Comparison of ENCODE assay signal across 8 cellular contexts in the genomic region with DNA sequence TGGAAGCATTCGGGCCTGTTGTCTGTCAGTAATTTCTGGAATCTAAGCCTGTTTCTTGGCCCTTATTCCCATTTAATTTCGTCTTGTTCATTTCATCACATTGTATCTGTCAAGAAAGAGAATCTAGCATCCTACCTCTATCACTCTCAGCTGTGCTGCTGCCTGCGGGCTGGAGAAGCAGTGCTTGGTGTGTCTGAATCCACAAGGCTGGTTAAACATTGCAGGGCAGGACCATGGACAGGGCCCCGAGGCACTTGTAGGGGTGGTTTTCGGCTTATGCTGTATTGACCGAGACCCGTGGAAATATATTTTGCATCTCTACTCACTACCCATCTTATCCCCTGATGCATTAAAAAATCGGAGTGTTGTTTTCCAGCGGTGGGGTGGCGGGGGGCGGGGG. TPM values are rescaled to one million over a fixed set of nuclear protein-coding genes. Genes with fewer than 3 reads are reported as not detected.
DNase-seq lines count a peak whose midpoint lies in the region; ATAC-seq and TF ChIP-seq lines count a peak whose summit lies in the region.

No MANE protein-coding gene starts in this region.

- dilution Hi-C loops in IMR-90 (cut with HindIII; ENCODE audit: low sequenced_read_pairs, unreplicated experiment): no loop called here

- H3K36me3 ChIP-seq in IMR-90 (ENCODE audit: control insufficient read depth, insufficient read depth, low read length): no peaks in the 10 kb centered on the region

- H3K9me1 ChIP-seq in IMR-90 (ENCODE audit: insufficient read depth, low read length): no peaks in the 10 kb centered on the region

- no peak overlapping the region for H2AK5ac ChIP-seq in IMR-90 (ENCODE audit: low read depth, low read length)

- H3K27me3 ChIP-seq in AG04450 (ENCODE audit: control insufficient read depth, insufficient read depth, low read length): peaks cover 41% of the 10 kb centered on the region
- peaks cover 51% of the 10 kb centered on the region for H3K27me3 ChIP-seq in IMR-90 (ENCODE audit: control insufficient read depth, insufficient read depth, low read length)

- H3K4me3 ChIP-seq in AG04450 (ENCODE audit: low read depth, low read length) (no peak overlapping the region), IMR-90 (ENCODE audit: insufficient read depth, low read depth, low read length) (no peak overlapping the region)

- H4K20me1 ChIP-seq in IMR-90 (ENCODE audit: insufficient read depth, low read length): no peaks in the 10 kb centered on the region; the same call in none of the 2 replicates

- DNase-seq in AG04450 (ENCODE audit: low read depth, low spot score): peak; percentile 57
- DNase-seq in IMR-90: peak; percentile 77
- peak; percentile 50 for DNase-seq in activated T-cell treated with anti-CD3 and anti-CD28 coated beads, Interleukin-2, amount 50 U/mL, for 24 hours
- peak; percentile 14 for DNase-seq in glomerular endothelial cell (ENCODE audit: extremely low read depth, low read depth, low spot score)
- DNase-seq in progenitor cell of endocrine pancreas (ENCODE audit: low spot score, unreplicated experiment): peak; percentile 84
- DNase-seq in activated CD4-positive, CD25-positive, alpha-beta regulatory T cell treated with anti-CD3 and anti-CD28 coated beads, Interleukin-2, amount 50 U/mL, for 72 hours: no peak
- no peak for DNase-seq in DMS53 (lab: John Stamatoyannopoulos, UW)

- H2BK5ac ChIP-seq in IMR-90 (ENCODE audit: low read depth, low read length, poor library complexity, severe bottlenecking): no peak overlapping the region

- H3K27me3 Mint-ChIP-seq in activated T-cell treated with anti-CD3 and anti-CD28 coated beads, Interleukin-2, amount 50 U/mL, for 24 hours: peaks cover 55% of the 10 kb centered on the region
- peaks cover 64% of the 10 kb centered on the region for H3K27me3 Mint-ChIP-seq in progenitor cell of endocrine pancreas

- no peaks in the 10 kb centered on the region for H3K9me3 Mint-ChIP-seq in activated T-cell treated with anti-CD3 and anti-CD28 coated beads, Interleukin-2, amount 50 U/mL, for 24 hours
- no peaks in the 10 kb centered on the region for H3K9me3 Mint-ChIP-seq in progenitor cell of endocrine pancreas (ENCODE audit: low read depth)

- CTCF ChIA-PET in AG04450 (lab: Charles Lee): no interaction called here
- CTCF ChIA-PET in IMR-90 (lab: Yijun Ruan, JAX): no interaction called here

- no peaks in the 10 kb centered on the region for H3K36me3 Mint-ChIP-seq in activated T-cell treated with anti-CD3 and anti-CD28 coated beads, Interleukin-2, amount 50 U/mL, for 24 hours (ENCODE audit: low read depth)
- H3K36me3 Mint-ChIP-seq in progenitor cell of endocrine pancreas (ENCODE audit: insufficient read depth): no peaks in the 10 kb centered on the region

- H2AK9ac ChIP-seq in IMR-90 (replicated peaks; ENCODE audit: low read depth, low read length, poor library complexity): no peak overlapping the region

- no peak for TF ChIP-seq POLR2A in IMR-90 (IDR thresholded peaks at IDR 0.05; ENCODE audit: low read depth, low read length)

- H4K91ac ChIP-seq in IMR-90 (ENCODE audit: insufficient read depth, low read depth, low read length): no peak overlapping the region

- in situ Hi-C loops in IMR-90 (cut with MboI; ENCODE audit: low sequenced_read_pairs): no loop called here

- H2AFZ ChIP-seq in IMR-90 (replicated peaks; ENCODE audit: low read length, poor library complexity): no peak overlapping the region

- H3K23ac ChIP-seq in IMR-90 (ENCODE audit: low read depth, low read length): no peak overlapping the region

- no peak for TF ChIP-seq CTCF in AG04450 (IDR thresholded peaks at IDR 0.05; ENCODE audit: low read depth, low read length)
- TF ChIP-seq CTCF in IMR-90 (conservative IDR thresholded peaks at IDR 0.05; ENCODE audit: low read depth, low read length): no peak
- TF ChIP-seq CTCF in progenitor cell of endocrine pancreas (IDR thresholded peaks at IDR 0.05; ENCODE audit: unreplicated experiment): no peak

- no peak overlapping the region for H3K9ac ChIP-seq in IMR-90 (ENCODE audit: low read depth, low read length)

- 80% methylated on average over 1 of the region's 11 CpGs; no CpG with 5 or more reads in 1 of the 2 experiments for WGBS in IMR-90 (ENCODE audit: extremely low coverage in 2 of 2, insufficient read length in 1 of 2), 2 experiments

- peaks cover 2% of the 10 kb centered on the region; the same call in 1 of the 2 replicates for H3K4me1 ChIP-seq in IMR-90 (ENCODE audit: control insufficient read depth, insufficient read depth, low read length)

- intact Hi-C loops in IMR-90 (cut with micrococcal nuclease): no loop called here

- H3K4me3 Mint-ChIP-seq in activated T-cell treated with anti-CD3 and anti-CD28 coated beads, Interleukin-2, amount 50 U/mL, for 24 hours: no peak overlapping the region
- no peak overlapping the region for H3K4me3 Mint-ChIP-seq in progenitor cell of endocrine pancreas (ENCODE audit: low read depth)

- no peak overlapping the region for H3K27ac ChIP-seq in AG04450 (ENCODE audit: low read depth, low read length)
- H3K27ac ChIP-seq in IMR-90 (ENCODE audit: insufficient read depth, low read length): no peak overlapping the region

- H3K9me3 ChIP-seq in AG04450 (ENCODE audit: control insufficient read depth, insufficient read depth, low read length) (no peaks in the 10 kb centered on the region), IMR-90 (ENCODE audit: control insufficient read depth, insufficient read depth, low read length) (no peaks in the 10 kb centered on the region)

- no peak overlapping the region for H3K14ac ChIP-seq in IMR-90 (replicated peaks; ENCODE audit: low read depth, low read length)

- peaks cover 9% of the 10 kb centered on the region for H3K4me1 Mint-ChIP-seq in activated T-cell treated with anti-CD3 and anti-CD28 coated beads, Interleukin-2, amount 50 U/mL, for 24 hours (ENCODE audit: low read depth)
- no peaks in the 10 kb centered on the region for H3K4me1 Mint-ChIP-seq in progenitor cell of endocrine pancreas (ENCODE audit: low read depth)

- no TSS peak for BruUV-seq in IMR-90 (replicated peaks; lab: Mats Ljungman, UMichigan)

- ATAC-seq in IMR-90 (ENCODE audit: low read depth) (peak; percentile 91), GM21737 (IDR thresholded peaks at IDR 0.05; ENCODE audit: unreplicated experiment) (no peak)

- TF ChIP-seq RAD21 in IMR-90 (IDR thresholded peaks at IDR 0.05; ENCODE audit: low read length): no peak

- H3K79me1 ChIP-seq in IMR-90 (ENCODE audit: low read depth in 1 of 2, low read length in 2 of 2): no peaks in the 10 kb centered on the region

- no peak overlapping the region for H3K4me2 ChIP-seq in IMR-90 (ENCODE audit: low read depth, low read length)

- POLR2A ChIA-PET in AG04450 (lab: Yijun Ruan, JAX): no interaction called here
- POLR2A ChIA-PET in IMR-90 (lab: Charles Lee; ENCODE audit: unreplicated experiment): no interaction called here

- no peak overlapping the region for H3K27ac Mint-ChIP-seq in activated T-cell treated with anti-CD3 and anti-CD28 coated beads, Interleukin-2, amount 50 U/mL, for 24 hours
- H3K27ac Mint-ChIP-seq in progenitor cell of endocrine pancreas: peak overlapping the region; percentile 18

- no peak overlapping the region for H2BK120ac ChIP-seq in IMR-90 (ENCODE audit: low read depth, low read length)

- no peak overlapping the region for H2BK15ac ChIP-seq in IMR-90 (ENCODE audit: low read depth, low read length)

- no peak overlapping the region for H3K56ac ChIP-seq in IMR-90 (ENCODE audit: extremely low read depth, insufficient read depth, low read length)

- H3K4ac ChIP-seq in IMR-90 (ENCODE audit: low read depth, low read length): no peak overlapping the region

- H2BK20ac ChIP-seq in IMR-90 (ENCODE audit: low read depth, low read length): no peak overlapping the region

- no peak overlapping the region for H4K8ac ChIP-seq in IMR-90 (ENCODE audit: low read depth in 2 of 2, low read length in 2 of 2)

- H3K18ac ChIP-seq in IMR-90 (ENCODE audit: low read depth, low read length): no peak overlapping the region

- no peak overlapping the region for H4K5ac ChIP-seq in IMR-90 (ENCODE audit: low read depth, low read length)

TF ChIP-seq in IMR-90, 13 proteins besides CTCF, POLR2A, EP300 and RAD21:
- TF ChIP-seq FOS (IDR thresholded peaks at IDR 0.05; ENCODE audit: low read depth, low read length) (no peak), RCOR1 (IDR thresholded peaks at IDR 0.05; ENCODE audit: insufficient replicate concordance, low read length) (peak; percentile 73)

RNA-seq across cellular contexts. Expression of a gene that starts 3.1 kb away (rescaled TPM):
- 0.32 and 0.58 TPM in 2 replicates for polyA plus RNA-seq in AG04450 (2011; rRNA removed)
- 0.30 and 2.2 TPM in 2 replicates for polyA minus RNA-seq in AG04450 (2011; rRNA and poly(A)+ RNA removed)
- total RNA-seq in IMR-90 (2012; rRNA removed): 1.1 and 1.4 TPM in 2 replicates
- polyA plus RNA-seq in IMR-90 (2012; rRNA removed): 0.59 and 0.68 TPM in 2 replicates
- polyA plus RNA-seq in IMR-90 (2012; cell fraction: cytosol; rRNA removed): 0.60 and 0.84 TPM in 2 replicates
- 0.57 and 0.62 TPM in 2 replicates for polyA plus RNA-seq in IMR-90 (2012; cell fraction: nucleus; rRNA removed; ENCODE audit: low replicate concordance)
- total RNA-seq in glomerular endothelial cell: 1.2 TPM in 1 of 2 replicates, not detected in the other
- total RNA-seq in progenitor cell of endocrine pancreas: 65.5 and 66.1 TPM in 2 replicates

Comparison
In these comparisons a context has a peak if more than half of its experiments do, and no peak if none do; other contexts are left out.
1. DNase-seq: peak in AG04450 (single experiment), IMR-90 (single experiment), activated T-cell treated with anti-CD3 and anti-CD28 coated beads, Interleukin-2, amount 50 U/mL, for 24 hours (single experiment), glomerular endothelial cell (single experiment) and progenitor cell of endocrine pancreas (single experiment); none in activated CD4-positive, CD25-positive, alpha-beta regulatory T cell treated with anti-CD3 and anti-CD28 coated beads, Interleukin-2, amount 50 U/mL, for 72 hours (single experiment) and DMS53 (single experiment).
2. RNA of a gene that starts 3.1 kb away (total RNA-seq): 65.5 to 66.1 TPM in progenitor cell of endocrine pancreas; 1.1 to 1.4 TPM in IMR-90 and 1.2 TPM in glomerular endothelial cell; every median in the first group is over 10 times any median in the second.